In genomic region chr15:73449980-73450379, GRCh38 we compare ENCODE assay signal across 2 cellular contexts. TPM values are rescaled to one million over a fixed set of nuclear protein-coding genes. Genes with fewer than 3 reads are reported as not detected.
"Had no signal": no experiment of that assay in that cellular context is flagged by ENCODE, and none has a peak within 500 bp of the region (broad histone marks: within the 10 kb centered on the region; RNA-seq: fewer than 3 reads in every experiment).

No MANE protein-coding gene starts in this region.

RNA-seq across cellular contexts. Expression of gene REC114, which starts 7.0 kb away (rescaled TPM):
- total RNA-seq: G401, GM12878 had no signal
- polyA plus RNA-seq: GM12878 had no signal
